Comparison of ENCODE assay signal across 20 cellular contexts in genomic region chr1:104733866-104734265, GRCh38.
"Had no signal": no experiment of that assay in that cellular context is flagged by ENCODE, and none has a peak within 500 bp of the region (broad histone marks: within the 10 kb centered on the region; RNA-seq: fewer than 3 reads in every experiment).

No MANE protein-coding gene starts in this region.

- H3K4me1 Mint-ChIP-seq: memory B cell; natural killer cell; stimulated activated effector memory CD8-positive, alpha-beta T cell treated with anti-CD3 and anti-CD28 coated beads, Interleukin-12 subunit alpha, Interleukin-12 subunit beta, amount 100 ng/mL, for 72 hours had no signal

- H3K27me3 Mint-ChIP-seq: memory B cell had no signal

- H3K4me1 ChIP-seq: psoas muscle, sigmoid colon, stomach, thyroid gland had no signal

- H3K27ac ChIP-seq: dorsolateral prefrontal cortex, ovary, psoas muscle, sigmoid colon, stomach, thyroid gland had no signal

- H3K4me3 ChIP-seq: dorsolateral prefrontal cortex, lung, ovary, psoas muscle, sigmoid colon, stomach, thyroid gland had no signal

- H3K9me3 ChIP-seq: ovary, psoas muscle, sigmoid colon, thyroid gland had no signal

- H3K36me3 ChIP-seq: ovary, sigmoid colon, stomach, thyroid gland had no signal

- H3K27me3 ChIP-seq: dorsolateral prefrontal cortex, ovary, sigmoid colon, stomach, thyroid gland had no signal

- DNase-seq: dorsolateral prefrontal cortex; effector CD4-positive, alpha-beta T cell; natural killer cell; occipital lobe; ovary; posterior cingulate gyrus; psoas muscle; right cardiac atrium; sigmoid colon; stimulated activated CD4-positive, alpha-beta T cell treated with anti-CD3 and anti-CD28 coated beads, Interleukin-2, amount 100 ng/mL, for 24 hours; stimulated activated CD4-positive, alpha-beta T cell treated with anti-CD3 and anti-CD28 coated beads, Interleukin-4, amount 100 ng/mL, for 24 hours; stimulated activated naive CD4-positive, alpha-beta T cell treated with Interleukin-2 at 50 U/mL for 16 hours; stomach; thyroid gland; trophoblast cell had no signal

- ATAC-seq: natural killer cell; psoas muscle; right cardiac atrium; stimulated activated effector memory CD8-positive, alpha-beta T cell treated with anti-CD3 and anti-CD28 coated beads, Interleukin-12 subunit alpha, Interleukin-12 subunit beta, amount 100 ng/mL, for 72 hours had no signal

- H3K4me3 Mint-ChIP-seq: memory B cell; natural killer cell; stimulated activated effector memory CD8-positive, alpha-beta T cell treated with anti-CD3 and anti-CD28 coated beads, Interleukin-12 subunit alpha, Interleukin-12 subunit beta, amount 100 ng/mL, for 72 hours had no signal

- FAIRE-seq: frontal cortex, keratinocyte had no signal

- H3K27ac Mint-ChIP-seq: memory B cell; natural killer cell; stimulated activated effector memory CD8-positive, alpha-beta T cell treated with anti-CD3 and anti-CD28 coated beads, Interleukin-12 subunit alpha, Interleukin-12 subunit beta, amount 100 ng/mL, for 72 hours had no signal

- H3K36me3 Mint-ChIP-seq: memory B cell; stimulated activated effector memory CD8-positive, alpha-beta T cell treated with anti-CD3 and anti-CD28 coated beads, Interleukin-12 subunit alpha, Interleukin-12 subunit beta, amount 100 ng/mL, for 72 hours had no signal
